Comparison of ENCODE assay signal across 14 cellular contexts in genomic region chr11:5620606-5621521, GRCh38. TPM values are rescaled to one million over a fixed set of nuclear protein-coding genes. Genes with fewer than 3 reads are reported as not detected.
DNase-seq lines count a peak whose midpoint lies in the region; ATAC-seq, FAIRE-seq and TF ChIP-seq lines count a peak whose summit lies in the region.
"Had no signal": no experiment of that assay in that cellular context is flagged by ENCODE, and none has a peak within 500 bp of the region (broad histone marks: within the 10 kb centered on the region; RNA-seq: fewer than 3 reads in every experiment).

No MANE protein-coding gene starts in this region.

- H3K36me3 ChIP-seq in HepG2 (replicated peaks in 1 of 2; ENCODE audit: control insufficient read depth in 1 of 2, insufficient read depth in 2 of 2, low read length in 2 of 2) (no peaks in the 10 kb centered on the region), upper lobe of left lung (no peaks in the 10 kb centered on the region), HAP-1 (replicated peaks) (no peaks in the 10 kb centered on the region)
- H3K36me3 ChIP-seq: BLaER1 treated with 17β-estradiol and CSF1 and Interleukin-3, amounts not matched to agents 10 nM and 100 nM had no signal

- TF ChIP-seq RAD21 in HepG2 (CRISPR knock-in tag; IDR thresholded peaks at IDR 0.05), result no peak

- in situ Hi-C loops in HepG2 (cut with HindIII; ENCODE audit: extremely low pct_ligation_motif_present, low pct_unique_long_range_greater_than_20kb), result no loop called here
- in situ Hi-C loops in HAP-1 (cut with MboI; ENCODE audit: low sequenced_read_pairs), result no loop called here

- no peak overlapping the region for H3K4me3 Mint-ChIP-seq in activated CD4-positive, alpha-beta T cell treated with anti-CD3 and anti-CD28 coated beads, Interleukin-2, amount 10 ng/mL, durations not matched to agents 24 days and 14 days
- H3K4me3 Mint-ChIP-seq: activated CD4-positive, alpha-beta memory T cell treated with anti-CD3 and anti-CD28 coated beads for 36 hours had no signal

- H3K4me2 ChIP-seq in HepG2 (ENCODE audit: low read depth, low read length), result no peak overlapping the region
- H3K4me2 ChIP-seq: BLaER1 treated with 17β-estradiol and CSF1 and Interleukin-3, amounts not matched to agents 10 nM and 100 nM had no signal

- no TSS peak for BruUV-seq in HepG2 (replicated peaks; lab: Mats Ljungman, UMichigan)

- no peaks in the 10 kb centered on the region for H3K36me3 Mint-ChIP-seq in activated CD4-positive, alpha-beta T cell treated with anti-CD3 and anti-CD28 coated beads, Interleukin-2, amount 10 ng/mL, durations not matched to agents 24 days and 14 days (ENCODE audit: low read depth)
- H3K36me3 Mint-ChIP-seq: activated CD4-positive, alpha-beta memory T cell treated with anti-CD3 and anti-CD28 coated beads for 36 hours had no signal

- no peak for TF ChIP-seq POLR2A in HepG2 (IDR thresholded peaks at IDR 0.05; ENCODE audit: insufficient read depth in 1 of 2, low read depth in 2 of 2, low read length in 2 of 2)
- TF ChIP-seq POLR2A in upper lobe of left lung (IDR thresholded peaks at IDR 0.05), result no peak

- H2AFZ ChIP-seq in HepG2 (ENCODE audit: low read length), result no peak overlapping the region

- no peaks in the 10 kb centered on the region for H3K79me2 ChIP-seq in HepG2 (ENCODE audit: insufficient read depth, low read length)

- H3K27me3 ChIP-seq in HepG2 (ENCODE audit: control insufficient read depth in 1 of 2, insufficient read depth in 2 of 2, low read length in 2 of 2), result 0 out of 5 replicates have a peak, but pooled peaks cover 0 to 5% of the 10 kb centered on the region in 2 experiments
- no peaks in the 10 kb centered on the region for H3K27me3 ChIP-seq in upper lobe of left lung
- H3K27me3 ChIP-seq in HAP-1 (ENCODE audit: low read depth), result no peaks in the 10 kb centered on the region
- H3K27me3 ChIP-seq: BLaER1 treated with 17β-estradiol and CSF1 and Interleukin-3, amounts not matched to agents 10 nM and 100 nM had no signal

- no peak overlapping the region for H3K9ac ChIP-seq in HepG2 (ENCODE audit: insufficient read depth, low read depth, low read length)
- H3K9ac ChIP-seq: BLaER1 treated with 17β-estradiol and CSF1 and Interleukin-3, amounts not matched to agents 10 nM and 100 nM had no signal

- H3K4me1 ChIP-seq in HepG2 (ENCODE audit: insufficient read depth, low read length) (peaks cover 23% of the 10 kb centered on the region), upper lobe of left lung (peaks cover 25 to 32% (median 30%) of the 10 kb centered on the region in 4 donors), HAP-1 (no peaks in the 10 kb centered on the region)

- intact Hi-C loops in activated CD4-positive, alpha-beta T cell treated with anti-CD3 and anti-CD28 coated beads, Interleukin-2, amount 10 ng/mL, durations not matched to agents 24 days and 14 days (cut with micrococcal nuclease), result no loop called here
- intact Hi-C loops in HepG2 (cut with micrococcal nuclease; ENCODE audit: unreplicated experiment), result no loop called here

- no peak for FAIRE-seq in HepG2 (lab: Jason Lieb, UNC)

- WGBS in HepG2 (ENCODE audit: low lambda C conversion rate), result 21% methylated on average over 3 of the region's 3 CpGs
- WGBS in upper lobe of left lung, 2 donors, result 39 to 45% methylated on average over 3 of the region's 3 CpGs

- no peaks in the 10 kb centered on the region for H3K27me3 Mint-ChIP-seq in activated CD4-positive, alpha-beta T cell treated with anti-CD3 and anti-CD28 coated beads, Interleukin-2, amount 10 ng/mL, durations not matched to agents 24 days and 14 days
- H3K27me3 Mint-ChIP-seq: activated CD4-positive, alpha-beta memory T cell treated with anti-CD3 and anti-CD28 coated beads for 36 hours had no signal

- CTCF ChIA-PET in HepG2 (lab: Yijun Ruan, JAX; ENCODE audit: low intra/inter-chr PET ratio, low total read pairs), result no interaction called here

- DNase-seq in activated CD4-positive, alpha-beta T cell treated with anti-CD3 and anti-CD28 coated beads, Interleukin-2, amount 10 ng/mL, durations not matched to agents 24 days and 14 days, result no peak
- no peak for DNase-seq in activated CD4-positive, alpha-beta T cell treated with anti-CD3 and anti-CD28 coated beads, Interleukin-2, amount 50 U/mL, for 1 hour
- DNase-seq in cardiac fibroblast (ENCODE audit: low read depth in 2 of 2), result peak; percentile 87 to 91
- DNase-seq in HepG2 (ENCODE audit: low spot score), result peak; percentile 42
- DNase-seq in upper lobe of left lung, result peak in 1 of 2 donors; percentile 42
- DNase-seq in HAP-1 (ENCODE audit: low spot score in 2 of 2), result no peak
- DNase-seq: activated CD4-positive, alpha-beta memory T cell treated with anti-CD3 and anti-CD28 coated beads for 36 hours; effector CD8-positive, alpha-beta T cell; NCI-H69; nucleus accumbens; stimulated activated naive CD4-positive, alpha-beta T cell had no signal

- H3K9me3 ChIP-seq in HepG2 (ENCODE audit: low read length) (no peaks in the 10 kb centered on the region), upper lobe of left lung (no peaks in the 10 kb centered on the region), HAP-1 (no peaks in the 10 kb centered on the region)
- H3K9me3 ChIP-seq: BLaER1 treated with 17β-estradiol and CSF1 and Interleukin-3, amounts not matched to agents 10 nM and 100 nM had no signal

- no peak for TF ChIP-seq EP300 in HepG2 (IDR thresholded peaks at IDR 0.05; ENCODE audit: low read depth in 2 of 2, low read length in 2 of 2)
- TF ChIP-seq EP300 in HepG2 (CRISPR knock-in tag; IDR thresholded peaks at IDR 0.05; ENCODE audit: borderline replicate concordance), result no peak
- TF ChIP-seq EP300 in upper lobe of left lung (IDR thresholded peaks at IDR 0.05), result peak in 1 of 4 donors; percentile 9

- POLR2A ChIA-PET in HepG2 (lab: Yijun Ruan, JAX), result no interaction called here

- H3K4me3 ChIP-seq in cardiac fibroblast (replicated peaks in 1 of 2; ENCODE audit: low read depth in 2 of 2, low read length in 2 of 2) (no peak overlapping the region), HepG2 (replicated peaks in 1 of 3; ENCODE audit: insufficient read depth in 1 of 3, low read depth in 2 of 3, low read length in 3 of 3) (no peak overlapping the region), upper lobe of left lung (no peak overlapping the region), HAP-1 (no peak overlapping the region)
- H3K4me3 ChIP-seq: BLaER1 treated with 17β-estradiol and CSF1 and Interleukin-3, amounts not matched to agents 10 nM and 100 nM had no signal

- peak overlapping the region; percentile 26 for H3K27ac Mint-ChIP-seq in activated CD4-positive, alpha-beta T cell treated with anti-CD3 and anti-CD28 coated beads, Interleukin-2, amount 10 ng/mL, durations not matched to agents 24 days and 14 days
- H3K27ac Mint-ChIP-seq: activated CD4-positive, alpha-beta memory T cell treated with anti-CD3 and anti-CD28 coated beads for 36 hours had no signal

- no peaks in the 10 kb centered on the region for H4K20me1 ChIP-seq in HepG2 (ENCODE audit: insufficient read depth, low read length)
- H4K20me1 ChIP-seq: BLaER1 treated with 17β-estradiol and CSF1 and Interleukin-3, amounts not matched to agents 10 nM and 100 nM had no signal

- H3K27ac ChIP-seq in HepG2 (ENCODE audit: extremely low read length, insufficient read depth, low read length), result no peak overlapping the region
- H3K27ac ChIP-seq in upper lobe of left lung, result peak overlapping the region; percentile 49 to 64 (median 58)
- H3K27ac ChIP-seq: BLaER1 treated with 17β-estradiol and CSF1 and Interleukin-3, amounts not matched to agents 10 nM and 100 nM had no signal

- peaks cover 17% of the 10 kb centered on the region for H3K4me1 Mint-ChIP-seq in activated CD4-positive, alpha-beta T cell treated with anti-CD3 and anti-CD28 coated beads, Interleukin-2, amount 10 ng/mL, durations not matched to agents 24 days and 14 days

- ATAC-seq in HepG2, result peak; percentile 72
- ATAC-seq in upper lobe of left lung (ENCODE audit: low FRiP score in 2 of 2), result peak; percentile 38 to 79
- no peak for ATAC-seq in HG03175 (IDR thresholded peaks at IDR 0.05; ENCODE audit: unreplicated experiment)
- ATAC-seq in GM18498 (IDR thresholded peaks at IDR 0.05; ENCODE audit: unreplicated experiment), result no peak

- no peaks in the 10 kb centered on the region for H3K9me3 Mint-ChIP-seq in activated CD4-positive, alpha-beta T cell treated with anti-CD3 and anti-CD28 coated beads, Interleukin-2, amount 10 ng/mL, durations not matched to agents 24 days and 14 days
- H3K9me3 Mint-ChIP-seq: activated CD4-positive, alpha-beta memory T cell treated with anti-CD3 and anti-CD28 coated beads for 36 hours had no signal

- no peak for TF ChIP-seq CTCF in cardiac fibroblast (IDR thresholded peaks at IDR 0.05; ENCODE audit: low read depth, low read length)
- TF ChIP-seq CTCF in HepG2 (CRISPR knock-in tag; IDR thresholded peaks at IDR 0.05), result no peak
- TF ChIP-seq CTCF in upper lobe of left lung (IDR thresholded peaks at IDR 0.05), result no peak

RNA-seq across cellular contexts. Expression of gene TRIM34, which starts 3.9 kb away (rescaled TPM):
- 5.3 TPM in 2 replicates for total RNA-seq in activated CD4-positive, alpha-beta T cell treated with anti-CD3 and anti-CD28 coated beads, Interleukin-2, amount 10 ng/mL, durations not matched to agents 24 days and 14 days
- total RNA-seq in HepG2 (2016; rRNA removed; fragmentation: Illumina TruSeq; extraction: Trizol) (0.42 and 0.72 TPM in 2 replicates), upper lobe of left lung (10 to 100 TPM in 2 of 6 donors, 1 to 10 TPM in 4; 5.8 to 15.0 (median 8.4) TPM)
- 0.09 TPM in 1 of 2 replicates, not detected in the other for total RNA-seq in HepG2 (2016; cell fraction: cytosol; rRNA removed; fragmentation: Illumina TruSeq; extraction: Trizol; ENCODE audit: low read depth)
- total RNA-seq in HepG2 (2016; cell fraction: insoluble cytoplasmic fraction; rRNA removed; fragmentation: Illumina TruSeq; extraction: Trizol), result 0.40 and 0.48 TPM in 2 replicates
- 0.10 and 0.40 TPM in 2 replicates for total RNA-seq in HepG2 (2016; cell fraction: membrane; rRNA removed; fragmentation: Illumina TruSeq; extraction: Trizol)
- 0.47 and 0.68 TPM in 2 replicates for total RNA-seq in HepG2 (2016; cell fraction: nucleus; rRNA removed; fragmentation: Illumina TruSeq; extraction: Trizol)
- polyA plus RNA-seq in HepG2 (2011; rRNA removed), result 0.13 and 0.33 TPM in 2 replicates
- 0.11 and 0.17 TPM in 2 replicates for polyA plus RNA-seq in HepG2 (2011; cell fraction: cytosol; rRNA removed)
- 0.35 and 0.83 TPM in 2 replicates for polyA plus RNA-seq in HepG2 (2011; cell fraction: nucleus; rRNA removed)
- polyA plus RNA-seq in HepG2 (2012), result 0.07 and 0.16 TPM in 2 replicates
- polyA plus RNA-seq in HepG2 (2016; cell fraction: cytosol; fragmentation: Illumina TruSeq; extraction: Trizol; ENCODE audit: low read depth), result 0.12 TPM in 1 of 2 replicates, not detected in the other
- polyA plus RNA-seq in HepG2 (2016; cell fraction: insoluble cytoplasmic fraction; fragmentation: Illumina TruSeq; extraction: Trizol; ENCODE audit: low read depth), result 0.43 and 0.85 TPM in 2 replicates
- polyA plus RNA-seq in HepG2 (2016; cell fraction: membrane; fragmentation: Illumina TruSeq; extraction: Trizol; ENCODE audit: low read depth), result 0.09 TPM in 1 of 2 replicates, not detected in the other
- polyA plus RNA-seq in HepG2 (2016; cell fraction: nucleus; fragmentation: Illumina TruSeq; extraction: Trizol; ENCODE audit: insufficient read depth, low read depth), result 0.57 and 0.62 TPM in 2 replicates
- polyA minus RNA-seq in HepG2 (2011; rRNA and poly(A)+ RNA removed; ENCODE audit: low replicate concordance), result 2.3 TPM in 1 of 2 replicates, not detected in the other
- not detected in 2 replicates for polyA minus RNA-seq in HepG2 (2011; cell fraction: cytosol; rRNA and poly(A)+ RNA removed)
- 0.26 and 0.62 TPM in 2 replicates for polyA minus RNA-seq in HepG2 (2011; cell fraction: nucleus; rRNA and poly(A)+ RNA removed)

RNA-seq across cellular contexts. Expression of gene TRIM6, which starts 24.4 kb away (rescaled TPM):
- 0.14 and 0.62 TPM in 2 replicates for total RNA-seq in activated CD4-positive, alpha-beta T cell treated with anti-CD3 and anti-CD28 coated beads, Interleukin-2, amount 10 ng/mL, durations not matched to agents 24 days and 14 days
- total RNA-seq in HepG2 (2016; rRNA removed; fragmentation: Illumina TruSeq; extraction: Trizol) (not detected in 2 replicates), upper lobe of left lung (1 to 10 TPM; 1.0 to 8.8 (median 2.1) TPM)
- total RNA-seq in HepG2 (2016; cell fraction: cytosol; rRNA removed; fragmentation: Illumina TruSeq; extraction: Trizol; ENCODE audit: low read depth), result not detected in 2 replicates
- total RNA-seq in HepG2 (2016; cell fraction: insoluble cytoplasmic fraction; rRNA removed; fragmentation: Illumina TruSeq; extraction: Trizol), result not detected in 2 replicates
- not detected in 2 replicates for total RNA-seq in HepG2 (2016; cell fraction: membrane; rRNA removed; fragmentation: Illumina TruSeq; extraction: Trizol)
- not detected in 2 replicates for total RNA-seq in HepG2 (2016; cell fraction: nucleus; rRNA removed; fragmentation: Illumina TruSeq; extraction: Trizol)
- not detected in 2 replicates for polyA plus RNA-seq in HepG2 (2011; rRNA removed)
- not detected in 2 replicates for polyA plus RNA-seq in HepG2 (2011; cell fraction: cytosol; rRNA removed)
- polyA plus RNA-seq in HepG2 (2011; cell fraction: nucleus; rRNA removed), result not detected in 2 replicates
- polyA plus RNA-seq in HepG2 (2012), result not detected in 2 replicates
- not detected in 2 replicates for polyA plus RNA-seq in HepG2 (2016; cell fraction: cytosol; fragmentation: Illumina TruSeq; extraction: Trizol; ENCODE audit: low read depth)
- not detected in 2 replicates for polyA plus RNA-seq in HepG2 (2016; cell fraction: insoluble cytoplasmic fraction; fragmentation: Illumina TruSeq; extraction: Trizol; ENCODE audit: low read depth)
- not detected in 2 replicates for polyA plus RNA-seq in HepG2 (2016; cell fraction: membrane; fragmentation: Illumina TruSeq; extraction: Trizol; ENCODE audit: low read depth)
- not detected in 2 replicates for polyA plus RNA-seq in HepG2 (2016; cell fraction: nucleus; fragmentation: Illumina TruSeq; extraction: Trizol; ENCODE audit: insufficient read depth, low read depth)
- not detected in 2 replicates for polyA minus RNA-seq in HepG2 (2011; rRNA and poly(A)+ RNA removed; ENCODE audit: low replicate concordance)
- polyA minus RNA-seq in HepG2 (2011; cell fraction: cytosol; rRNA and poly(A)+ RNA removed), result not detected in 2 replicates
- polyA minus RNA-seq in HepG2 (2011; cell fraction: nucleus; rRNA and poly(A)+ RNA removed), result not detected in 2 replicates

RNA-seq across cellular contexts. Expression of gene OR52B6, which starts 40.2 kb away (rescaled TPM):
- not detected in 2 replicates for total RNA-seq in activated CD4-positive, alpha-beta T cell treated with anti-CD3 and anti-CD28 coated beads, Interleukin-2, amount 10 ng/mL, durations not matched to agents 24 days and 14 days
- not detected in 2 replicates for total RNA-seq in HepG2 (2016; rRNA removed; fragmentation: Illumina TruSeq; extraction: Trizol)
- not detected in 2 replicates for total RNA-seq in HepG2 (2016; cell fraction: cytosol; rRNA removed; fragmentation: Illumina TruSeq; extraction: Trizol; ENCODE audit: low read depth)
- not detected in 2 replicates for total RNA-seq in HepG2 (2016; cell fraction: insoluble cytoplasmic fraction; rRNA removed; fragmentation: Illumina TruSeq; extraction: Trizol)
- not detected in 2 replicates for total RNA-seq in HepG2 (2016; cell fraction: membrane; rRNA removed; fragmentation: Illumina TruSeq; extraction: Trizol)
- total RNA-seq in HepG2 (2016; cell fraction: nucleus; rRNA removed; fragmentation: Illumina TruSeq; extraction: Trizol), result not detected in 2 replicates
- not detected in 2 replicates for polyA plus RNA-seq in HepG2 (2011; rRNA removed)
- not detected in 2 replicates for polyA plus RNA-seq in HepG2 (2011; cell fraction: cytosol; rRNA removed)
- polyA plus RNA-seq in HepG2 (2011; cell fraction: nucleus; rRNA removed), result not detected in 2 replicates
- polyA plus RNA-seq in HepG2 (2012), result not detected in 2 replicates
- polyA plus RNA-seq in HepG2 (2016; cell fraction: cytosol; fragmentation: Illumina TruSeq; extraction: Trizol; ENCODE audit: low read depth), result not detected in 2 replicates
- polyA plus RNA-seq in HepG2 (2016; cell fraction: insoluble cytoplasmic fraction; fragmentation: Illumina TruSeq; extraction: Trizol; ENCODE audit: low read depth), result not detected in 2 replicates
- polyA plus RNA-seq in HepG2 (2016; cell fraction: membrane; fragmentation: Illumina TruSeq; extraction: Trizol; ENCODE audit: low read depth), result not detected in 2 replicates
- not detected in 2 replicates for polyA plus RNA-seq in HepG2 (2016; cell fraction: nucleus; fragmentation: Illumina TruSeq; extraction: Trizol; ENCODE audit: insufficient read depth, low read depth)
- polyA minus RNA-seq in HepG2 (2011; rRNA and poly(A)+ RNA removed; ENCODE audit: low replicate concordance), result not detected in 2 replicates
- not detected in 2 replicates for polyA minus RNA-seq in HepG2 (2011; cell fraction: cytosol; rRNA and poly(A)+ RNA removed)
- not detected in 2 replicates for polyA minus RNA-seq in HepG2 (2011; cell fraction: nucleus; rRNA and poly(A)+ RNA removed)
- total RNA-seq in upper lobe of left lung, result not detected
- total RNA-seq: activated CD4-positive, alpha-beta memory T cell treated with anti-CD3 and anti-CD28 coated beads for 36 hours had no signal

Comparison
In these comparisons a context has a peak if more than half of its experiments do, and no peak if none do; other contexts are left out.
1. DNase-seq: peak in cardiac fibroblast (2 of 2) and HepG2 (single experiment); none in activated CD4-positive, alpha-beta T cell treated with anti-CD3 and anti-CD28 coated beads, Interleukin-2, amount 10 ng/mL, durations not matched to agents 24 days and 14 days (single experiment), activated CD4-positive, alpha-beta T cell treated with anti-CD3 and anti-CD28 coated beads, Interleukin-2, amount 50 U/mL, for 1 hour (single experiment) and HAP-1 (0 of 2).
2. ATAC-seq: peak in HepG2 (single experiment) and upper lobe of left lung (2 of 2); none in HG03175 (single experiment) and GM18498 (single experiment).